ENCODE assay signal across 11 cellular contexts in the genomic region with DNA sequence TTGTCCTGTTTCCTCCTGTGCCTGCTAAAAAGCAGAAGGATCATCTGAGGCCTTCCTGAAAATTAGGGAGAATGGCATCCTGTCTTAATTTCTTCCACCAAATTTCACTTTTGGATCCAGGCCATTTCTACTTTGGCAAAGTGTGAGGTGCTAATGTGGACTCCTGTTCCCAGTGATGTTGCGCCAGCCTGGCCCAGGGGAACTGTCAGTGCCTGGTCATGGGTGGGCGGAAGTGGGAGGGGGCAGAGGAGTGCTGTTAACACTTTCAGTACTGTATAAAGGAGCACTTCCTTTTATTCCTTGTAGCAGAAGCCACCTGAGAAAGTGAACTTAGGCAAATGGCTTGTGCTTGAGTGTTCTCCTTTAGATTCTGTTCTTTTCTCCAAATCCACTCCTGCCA. TPM values are rescaled to one million over a fixed set of nuclear protein-coding genes. Genes with fewer than 3 reads are reported as not detected.
DNase-seq lines count a peak whose midpoint lies in the region; ATAC-seq and TF ChIP-seq lines count a peak whose summit lies in the region.
"Had no signal": no experiment of that assay in that cellular context is flagged by ENCODE, and none has a peak within 500 bp of the region (broad histone marks: within the 10 kb centered on the region; RNA-seq: fewer than 3 reads in every experiment).

No MANE protein-coding gene starts in this region.

- no peak overlapping the region for H3K4me3 Mint-ChIP-seq in activated naive CD4-positive, alpha-beta T cell treated with anti-CD3 and anti-CD28 coated beads, Interleukin-2, amount 50 U/mL, for 24 hours
- H3K4me3 Mint-ChIP-seq in GM23338 = no peak overlapping the region
- H3K4me3 Mint-ChIP-seq: central memory CD8-positive, alpha-beta T cell had no signal

- peak; percentile 89 for ATAC-seq in upper lobe of right lung
- ATAC-seq in GM23338 = no peak
- no peak for ATAC-seq in GM21786 (IDR thresholded peaks at IDR 0.05; ENCODE audit: unreplicated experiment)
- ATAC-seq: SK-N-SH treated with all-trans-retinoic acid at 6 μM for 48 hours had no signal

- H3K9me2 ChIP-seq in hepatocyte (replicated peaks; ENCODE audit: insufficient read depth) (no peaks in the 10 kb centered on the region), GM23338 (ENCODE audit: insufficient read depth) (no peaks in the 10 kb centered on the region)

- H3K27me3 ChIP-seq in hepatocyte (no peaks in the 10 kb centered on the region), upper lobe of right lung (no peaks in the 10 kb centered on the region), GM23338 (ENCODE audit: insufficient read depth) (no peaks in the 10 kb centered on the region)

- no peaks in the 10 kb centered on the region for H3K79me2 ChIP-seq in hepatocyte
- no peaks in the 10 kb centered on the region for H3K79me2 ChIP-seq in GM23338 (replicated peaks; ENCODE audit: insufficient read depth)

- 56% methylated on average over 2 of the region's 2 CpGs for WGBS in hepatocyte (ENCODE audit: low lambda C conversion rate, missing lambda C conversion rate)

- no peaks in the 10 kb centered on the region for H3F3A ChIP-seq in GM23338 (replicated peaks; ENCODE audit: low read depth)

- no peaks in the 10 kb centered on the region for H3K9me3 Mint-ChIP-seq in activated naive CD4-positive, alpha-beta T cell treated with anti-CD3 and anti-CD28 coated beads, Interleukin-2, amount 50 U/mL, for 24 hours
- H3K9me3 Mint-ChIP-seq in GM23338 = no peaks in the 10 kb centered on the region
- H3K9me3 Mint-ChIP-seq: central memory CD8-positive, alpha-beta T cell had no signal

- peaks cover 18% of the 10 kb centered on the region for H3K4me1 Mint-ChIP-seq in activated naive CD4-positive, alpha-beta T cell treated with anti-CD3 and anti-CD28 coated beads, Interleukin-2, amount 50 U/mL, for 24 hours
- H3K4me1 Mint-ChIP-seq in GM23338 = peaks cover 2% of the 10 kb centered on the region; the same call in 1 of the 3 replicates
- H3K4me1 Mint-ChIP-seq: central memory CD8-positive, alpha-beta T cell had no signal

- H3K9me3 ChIP-seq in hepatocyte (ENCODE audit: low read depth) = no peaks in the 10 kb centered on the region
- H3K9me3 ChIP-seq in upper lobe of right lung = no peaks in the 10 kb centered on the region

- H3K36me3 ChIP-seq in hepatocyte (replicated peaks; ENCODE audit: insufficient read depth, low read depth) = no peaks in the 10 kb centered on the region
- H3K36me3 ChIP-seq in upper lobe of right lung = no peaks in the 10 kb centered on the region
- H3K36me3 ChIP-seq in GM23338 (ENCODE audit: insufficient read depth) = no peaks in the 10 kb centered on the region

- H4K20me1 ChIP-seq in hepatocyte (ENCODE audit: insufficient read depth, poor library complexity, severe bottlenecking) (no peaks in the 10 kb centered on the region), GM23338 (replicated peaks; ENCODE audit: insufficient read depth) (no peaks in the 10 kb centered on the region)

- H3K4me3 ChIP-seq in hepatocyte (no peak overlapping the region), upper lobe of right lung (no peak overlapping the region), GM23338 (no peak overlapping the region)

- H3K4me1 ChIP-seq in hepatocyte (ENCODE audit: insufficient read depth) = peaks cover 41% of the 10 kb centered on the region
- peaks cover 6% of the 10 kb centered on the region for H3K4me1 ChIP-seq in upper lobe of right lung
- no peaks in the 10 kb centered on the region for H3K4me1 ChIP-seq in GM23338 (ENCODE audit: insufficient read depth)

- TF ChIP-seq CTCF in hepatocyte (IDR thresholded peaks at IDR 0.05; ENCODE audit: poor library complexity) = no peak
- TF ChIP-seq CTCF in upper lobe of right lung (IDR thresholded peaks at IDR 0.05) = no peak
- TF ChIP-seq CTCF in GM23338 (conservative IDR thresholded peaks at IDR 0.05; ENCODE audit: low read depth in 2 of 2) = no peak

- intact Hi-C loops in upper lobe of right lung (cut with DNase I) = no loop called here

- H3K36me3 Mint-ChIP-seq in activated naive CD4-positive, alpha-beta T cell treated with anti-CD3 and anti-CD28 coated beads, Interleukin-2, amount 50 U/mL, for 24 hours = no peaks in the 10 kb centered on the region
- no peaks in the 10 kb centered on the region for H3K36me3 Mint-ChIP-seq in GM23338 (ENCODE audit: low read depth)

- H2AFZ ChIP-seq in hepatocyte (no peak overlapping the region), GM23338 (no peak overlapping the region)

- no peaks in the 10 kb centered on the region for H3K27me3 Mint-ChIP-seq in activated naive CD4-positive, alpha-beta T cell treated with anti-CD3 and anti-CD28 coated beads, Interleukin-2, amount 50 U/mL, for 24 hours
- H3K27me3 Mint-ChIP-seq in GM23338 (ENCODE audit: insufficient read depth, low read depth, poor library complexity) = peaks cover 1% of the 10 kb centered on the region
- H3K27me3 Mint-ChIP-seq: central memory CD8-positive, alpha-beta T cell had no signal

- no peak for DNase-seq in activated naive CD4-positive, alpha-beta T cell treated with anti-CD3 and anti-CD28 coated beads, Interleukin-2, amount 50 U/mL, for 16 hours
- DNase-seq in NOMO-1 (lab: John Stamatoyannopoulos, UW; ENCODE audit: unreplicated experiment in 2 of 2) (peak; percentile 63 to 67), hepatocyte (ENCODE audit: low spot score) (no peak), upper lobe of right lung (peak; percentile 80), GM23338 (ENCODE audit: low spot score) (no peak), H4 (ENCODE audit: low spot score) (no peak)

- H3K4me2 ChIP-seq in hepatocyte (peak overlapping the region; percentile 73), GM23338 (no peak overlapping the region)

- peak overlapping the region; percentile 43 for H3K27ac Mint-ChIP-seq in activated naive CD4-positive, alpha-beta T cell treated with anti-CD3 and anti-CD28 coated beads, Interleukin-2, amount 50 U/mL, for 24 hours
- H3K27ac Mint-ChIP-seq in GM23338 = no peak overlapping the region

- peak overlapping the region; percentile 97 for H3K27ac ChIP-seq in hepatocyte
- no peak overlapping the region for H3K27ac ChIP-seq in upper lobe of right lung
- no peak overlapping the region for H3K27ac ChIP-seq in GM23338 (ENCODE audit: low read depth)
- H3K27ac ChIP-seq: C4-2B had no signal

TF ChIP-seq in GM23338, 12 proteins besides CTCF, POLR2A, EP300 and RAD21 (continues in another document):
- TF ChIP-seq EZH2 (IDR thresholded peaks at IDR 0.05; ENCODE audit: low read depth, unreplicated experiment) (no peak), ZNF331 (CRISPR knock-in tag; IDR thresholded peaks at IDR 0.05; ENCODE audit: low read depth) (no peak), STAT1 (IDR thresholded peaks at IDR 0.05; ENCODE audit: unreplicated experiment) (no peak), CREB1 (CRISPR knock-in tag; IDR thresholded peaks at IDR 0.05; ENCODE audit: low read depth) (no peak), JUNB (IDR thresholded peaks at IDR 0.05; ENCODE audit: unreplicated experiment) (no peak), POLR2AphosphoS5 (IDR thresholded peaks at IDR 0.05; ENCODE audit: low read depth) (no peak), NANOG (IDR thresholded peaks at IDR 0.05; ENCODE audit: borderline replicate concordance) (no peak)
- TF ChIP-seq, protein P1, sequence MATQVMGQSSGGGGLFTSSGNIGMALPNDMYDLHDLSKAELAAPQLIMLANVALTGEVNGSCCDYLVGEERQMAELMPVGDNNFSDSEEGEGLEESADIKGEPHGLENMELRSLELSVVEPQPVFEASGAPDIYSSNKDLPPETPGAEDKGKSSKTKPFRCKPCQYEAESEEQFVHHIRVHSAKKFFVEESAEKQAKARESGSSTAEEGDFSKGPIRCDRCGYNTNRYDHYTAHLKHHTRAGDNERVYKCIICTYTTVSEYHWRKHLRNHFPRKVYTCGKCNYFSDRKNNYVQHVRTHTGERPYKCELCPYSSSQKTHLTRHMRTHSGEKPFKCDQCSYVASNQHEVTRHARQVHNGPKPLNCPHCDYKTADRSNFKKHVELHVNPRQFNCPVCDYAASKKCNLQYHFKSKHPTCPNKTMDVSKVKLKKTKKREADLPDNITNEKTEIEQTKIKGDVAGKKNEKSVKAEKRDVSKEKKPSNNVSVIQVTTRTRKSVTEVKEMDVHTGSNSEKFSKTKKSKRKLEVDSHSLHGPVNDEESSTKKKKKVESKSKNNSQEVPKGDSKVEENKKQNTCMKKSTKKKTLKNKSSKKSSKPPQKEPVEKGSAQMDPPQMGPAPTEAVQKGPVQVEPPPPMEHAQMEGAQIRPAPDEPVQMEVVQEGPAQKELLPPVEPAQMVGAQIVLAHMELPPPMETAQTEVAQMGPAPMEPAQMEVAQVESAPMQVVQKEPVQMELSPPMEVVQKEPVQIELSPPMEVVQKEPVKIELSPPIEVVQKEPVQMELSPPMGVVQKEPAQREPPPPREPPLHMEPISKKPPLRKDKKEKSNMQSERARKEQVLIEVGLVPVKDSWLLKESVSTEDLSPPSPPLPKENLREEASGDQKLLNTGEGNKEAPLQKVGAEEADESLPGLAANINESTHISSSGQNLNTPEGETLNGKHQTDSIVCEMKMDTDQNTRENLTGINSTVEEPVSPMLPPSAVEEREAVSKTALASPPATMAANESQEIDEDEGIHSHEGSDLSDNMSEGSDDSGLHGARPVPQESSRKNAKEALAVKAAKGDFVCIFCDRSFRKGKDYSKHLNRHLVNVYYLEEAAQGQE (IDR thresholded peaks at IDR 0.05; ENCODE audit: unreplicated experiment) = no peak

RNA-seq across cellular contexts. Expression of a gene that starts 19.9 kb away (rescaled TPM):
- total RNA-seq in hepatocyte = 2.5 and 3.0 TPM in 2 replicates
- polyA plus RNA-seq in hepatocyte = 1.6 and 1.8 TPM in 2 replicates
- total RNA-seq in upper lobe of right lung = 5.6 TPM
- 2.1 and 2.4 TPM in 2 replicates for total RNA-seq in GM23338 (2014; rRNA removed; shearing (Covaris generic))
- polyA plus RNA-seq in GM23338 (2016; fragmentation: Nextera tagmentation; extraction: Ambion mirVana) = 0.92 and 1.2 TPM in 2 replicates
- 1.1 TPM in 2 replicates for total RNA-seq in H4 (2014; rRNA removed; shearing (Covaris generic))

RNA-seq across cellular contexts. Expression of a gene that starts 43.3 kb away (rescaled TPM):
- total RNA-seq in hepatocyte (33.4 and 35.0 TPM in 2 replicates), upper lobe of right lung (49.7 TPM)
- polyA plus RNA-seq in hepatocyte (18.3 and 25.0 TPM in 2 replicates), GM23338 (2016; fragmentation: Nextera tagmentation; extraction: Ambion mirVana) (8.2 and 9.8 TPM in 2 replicates)
- 10.7 and 16.0 TPM in 2 replicates for total RNA-seq in GM23338 (2014; rRNA removed; shearing (Covaris generic))
- total RNA-seq in H4 (2014; rRNA removed; shearing (Covaris generic)) = 22.3 and 27.2 TPM in 2 replicates

RNA-seq across cellular contexts. Expression of a gene that starts 58.0 kb away (rescaled TPM):
- total RNA-seq in hepatocyte (63.3 and 78.7 TPM in 2 replicates), upper lobe of right lung (41.1 TPM)
- polyA plus RNA-seq in hepatocyte (15.7 and 22.1 TPM in 2 replicates), GM23338 (2016; fragmentation: Nextera tagmentation; extraction: Ambion mirVana) (43.7 and 49.4 TPM in 2 replicates)
- 55.8 and 72.4 TPM in 2 replicates for total RNA-seq in GM23338 (2014; rRNA removed; shearing (Covaris generic))
- 49.6 and 60.2 TPM in 2 replicates for total RNA-seq in H4 (2014; rRNA removed; shearing (Covaris generic))

Comparison
In these comparisons a context has a peak if more than half of its experiments do, and no peak if none do; other contexts are left out.
1. DNase-seq: peak in NOMO-1 (2 of 2) and upper lobe of right lung (single experiment); none in activated naive CD4-positive, alpha-beta T cell treated with anti-CD3 and anti-CD28 coated beads, Interleukin-2, amount 50 U/mL, for 16 hours (single experiment), hepatocyte (single experiment), GM23338 (single experiment) and H4 (single experiment).